In genomic region chr14:96408608-96409007, GRCh38 we compare ENCODE assay signal across 1 cellular context.
TF ChIP-seq lines count a peak whose summit lies in the region.

No MANE protein-coding gene starts in this region.

TF ChIP-seq in K562, 482 proteins besides CTCF, POLR2A, EP300 and RAD21 (continued from another document):
- TF ChIP-seq E2F4 (CRISPR knock-in tag; IDR thresholded peaks at IDR 0.05; ENCODE audit: low read depth): no peak
- no peak for TF ChIP-seq ZNF431 (CRISPR knock-in tag; IDR thresholded peaks at IDR 0.05)
- no peak for TF ChIP-seq KLF6 (CRISPR knock-in tag; IDR thresholded peaks at IDR 0.05; ENCODE audit: borderline replicate concordance)
